21 cellular contexts compared by ENCODE assay signal in the genomic region with DNA sequence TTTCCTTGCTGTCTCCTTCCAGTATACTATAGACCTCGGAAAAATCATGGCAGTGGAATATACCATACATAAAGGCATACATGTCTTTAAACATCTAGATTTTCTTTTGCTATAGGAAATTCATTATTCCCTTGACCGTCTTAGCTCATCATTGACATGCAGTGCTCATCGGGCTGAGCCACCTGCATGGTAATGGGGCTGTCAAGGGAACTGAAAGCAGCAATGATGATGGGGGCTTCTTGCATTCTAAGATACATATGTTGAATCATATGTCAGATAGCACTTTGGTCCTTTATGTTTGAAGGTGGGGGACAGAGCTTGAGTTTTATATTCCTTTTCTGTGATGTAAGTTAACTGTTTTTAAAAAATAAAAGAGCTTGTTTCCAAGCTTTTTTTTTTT.
"Had no signal": no experiment of that assay in that cellular context is flagged by ENCODE, and none has a peak within 500 bp of the region (broad histone marks: within the 10 kb centered on the region; RNA-seq: fewer than 3 reads in every experiment).

No MANE protein-coding gene starts in this region.

- H3K4me3 Mint-ChIP-seq: activated CD4-positive, alpha-beta memory T cell treated with anti-CD3 and anti-CD28 coated beads, Interleukin-2, amount 10 ng/mL, durations not matched to agents 7 days and 5 days; neural progenitor cell; WTC11 had no signal

- H3K4me2 ChIP-seq: neural progenitor cell, SK-N-SH had no signal

- H3K9me3 Mint-ChIP-seq: activated CD4-positive, alpha-beta memory T cell treated with anti-CD3 and anti-CD28 coated beads, Interleukin-2, amount 10 ng/mL, durations not matched to agents 7 days and 5 days; activated T-helper 2 cell treated with anti-CD3 and anti-CD28 coated beads, Interferon-gamma antibody, Interleukin-2, Interleukin-4, amounts not matched to agents 10 μg/mL and 5 μg/mL and 100 μg/mL, durations not matched to agents 14 hours and 24 hours and 36 hours; neural progenitor cell; WTC11 had no signal

- H3K27me3 Mint-ChIP-seq: activated CD4-positive, alpha-beta memory T cell treated with anti-CD3 and anti-CD28 coated beads, Interleukin-2, amount 10 ng/mL, durations not matched to agents 7 days and 5 days; progenitor cell of endocrine pancreas had no signal

- H2AFZ ChIP-seq: neural progenitor cell had no signal

- H3K27ac ChIP-seq: body of pancreas, cardiac muscle cell, heart right ventricle, sigmoid colon had no signal

- H3K36me3 ChIP-seq: thyroid gland had no signal

- ATAC-seq: body of pancreas, heart right ventricle, left cardiac atrium, WTC11 had no signal

- H3K4me1 Mint-ChIP-seq: activated CD4-positive, alpha-beta memory T cell treated with anti-CD3 and anti-CD28 coated beads, Interleukin-2, amount 10 ng/mL, durations not matched to agents 7 days and 5 days; neural progenitor cell had no signal

- H3K4me3 ChIP-seq: body of pancreas, cardiac muscle cell, heart right ventricle, neural progenitor cell, sigmoid colon, thyroid gland had no signal

- H3K9me2 ChIP-seq: SK-N-SH had no signal

- H3K27ac Mint-ChIP-seq: activated CD4-positive, alpha-beta memory T cell treated with anti-CD3 and anti-CD28 coated beads, Interleukin-2, amount 10 ng/mL, durations not matched to agents 7 days and 5 days; activated T-helper 2 cell treated with anti-CD3 and anti-CD28 coated beads, Interferon-gamma antibody, Interleukin-2, Interleukin-4, amounts not matched to agents 10 μg/mL and 5 μg/mL and 100 μg/mL, durations not matched to agents 14 hours and 24 hours and 36 hours; neural progenitor cell had no signal

- H3K27me3 ChIP-seq: body of pancreas, cardiac muscle cell, heart right ventricle, neural progenitor cell, sigmoid colon, thyroid gland had no signal

- H3K4me1 ChIP-seq: body of pancreas, heart right ventricle, neural progenitor cell had no signal

- H3K9me3 ChIP-seq: body of pancreas, heart right ventricle, sigmoid colon, SK-N-SH, thyroid gland had no signal

- H3K9ac ChIP-seq: neural progenitor cell, SK-N-SH had no signal

- DNase-seq: activated CD4-positive, alpha-beta memory T cell treated with anti-CD3 and anti-CD28 coated beads, Interleukin-2, amount 10 ng/mL, durations not matched to agents 7 days and 5 days; activated CD4-positive, alpha-beta T cell treated with anti-CD3 and anti-CD28 coated beads for 48 hours; activated naive CD4-positive, alpha-beta T cell; activated T-cell treated with anti-CD3 and anti-CD28 coated beads, Interleukin-2, amount 50 U/mL, for 1 hour; anterior cingulate cortex; body of pancreas; foreskin fibroblast; heart right ventricle; left cardiac atrium; retina; sigmoid colon; SK-N-SH; stimulated activated CD4-positive, alpha-beta T cell treated with anti-CD3 and anti-CD28 coated beads, Interleukin-2, amount 100 ng/mL, for 48 hours; stimulated activated naive CD4-positive, alpha-beta T cell treated with Interleukin-2 at 50 U/mL for 16 hours; substantia nigra had no signal
